ENCODE assay signal across 24 cellular contexts in the genomic region with DNA sequence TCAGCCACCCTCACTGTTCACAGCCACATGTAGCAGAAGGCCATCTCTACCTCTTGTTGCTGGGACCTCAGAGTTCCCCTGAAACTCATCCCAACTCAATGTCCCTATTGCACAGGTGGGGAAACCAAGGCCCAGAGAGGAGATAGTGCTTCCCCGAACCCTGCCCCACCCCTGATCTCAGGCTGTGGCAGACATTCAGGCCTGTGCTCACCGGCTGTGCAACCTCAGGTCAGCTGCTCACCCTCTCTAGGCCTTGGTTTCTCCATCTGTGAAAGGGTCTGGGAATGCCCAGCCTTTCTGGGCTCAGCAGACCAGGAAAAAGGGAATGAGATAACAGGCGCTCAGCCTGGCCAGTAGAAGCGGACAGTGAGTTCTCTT. TPM values are rescaled to one million over a fixed set of nuclear protein-coding genes. Genes with fewer than 3 reads are reported as not detected.
"Had no signal": no experiment of that assay in that cellular context is flagged by ENCODE, and none has a peak within 500 bp of the region (broad histone marks: within the 10 kb centered on the region; RNA-seq: fewer than 3 reads in every experiment).

No MANE protein-coding gene starts in this region.

- H3K4me3 Mint-ChIP-seq: activated CD8-positive, alpha-beta T cell treated with anti-CD3 and anti-CD28 coated beads, Interleukin-2, amount 10 ng/mL, durations not matched to agents 7 days and 5 days; activated naive CD8-positive, alpha-beta T cell treated with anti-CD3 and anti-CD28 coated beads, Interleukin-2, amount 10 ng/mL, durations not matched to agents 7 days and 5 days; T-helper 17 cell had no signal

- DNase-seq: activated CD4-positive, alpha-beta T cell treated with anti-CD3 and anti-CD28 coated beads for 48 hours; activated CD4-positive, alpha-beta T cell treated with anti-CD3 and anti-CD28 coated beads, Interleukin-2, amount 50 U/mL, for 4 hours; activated CD4-positive, CD25-positive, alpha-beta regulatory T cell treated with anti-CD3 and anti-CD28 coated beads, Interleukin-2, amount 50 U/mL, for 72 hours; activated CD8-positive, alpha-beta memory T cell treated with anti-CD3 and anti-CD28 coated beads, Interleukin-2, amount 50 U/mL, for 48 hours; activated CD8-positive, alpha-beta T cell treated with anti-CD3 and anti-CD28 coated beads, Interleukin-2, amount 10 ng/mL, durations not matched to agents 7 days and 5 days; activated naive CD4-positive, alpha-beta T cell treated with anti-CD3 and anti-CD28 coated beads, Interleukin-2, amount 50 U/mL, for 16 hours; activated naive CD8-positive, alpha-beta T cell treated with anti-CD3 and anti-CD28 coated beads, Interleukin-2, amount 10 ng/mL, durations not matched to agents 7 days and 5 days; activated T-cell treated with anti-CD3 and anti-CD28 coated beads, Interleukin-2, amount 50 U/mL, for 1 hour; adrenal gland; anterior cingulate cortex; central memory CD4-positive, alpha-beta T cell; Karpas-422; NCI-H1105 treated with DMSO at 0.1 percent for 48 hours; NCI-H1436 treated with DMSO at 0.1 percent for 48 hours; NCI-H187; NCI-H2081; NCI-H510A treated with DMSO at 0.1 percent for 48 hours; PC-3; SIG-M5; T-helper 17 cell; T-helper 9 cell had no signal

- H3K36me3 Mint-ChIP-seq: activated naive CD8-positive, alpha-beta T cell treated with anti-CD3 and anti-CD28 coated beads, Interleukin-2, amount 10 ng/mL, durations not matched to agents 7 days and 5 days had no signal

- H3K36me3 ChIP-seq: adrenal gland, breast epithelium had no signal

- H3K4me3 ChIP-seq: adrenal gland, breast epithelium had no signal

- ATAC-seq: activated CD8-positive, alpha-beta T cell treated with anti-CD3 and anti-CD28 coated beads, Interleukin-2, amount 10 ng/mL, durations not matched to agents 7 days and 5 days; PC-3; T-helper 17 cell had no signal

- H3K9me3 Mint-ChIP-seq: activated naive CD8-positive, alpha-beta T cell treated with anti-CD3 and anti-CD28 coated beads, Interleukin-2, amount 10 ng/mL, durations not matched to agents 7 days and 5 days had no signal

- H3K9me3 ChIP-seq: adrenal gland, breast epithelium had no signal

- H3K27ac ChIP-seq: adrenal gland had no signal

- H3K4me1 Mint-ChIP-seq: T-helper 17 cell had no signal

- H3K4me1 ChIP-seq: adrenal gland, breast epithelium had no signal

- H3K27ac Mint-ChIP-seq: activated CD8-positive, alpha-beta T cell treated with anti-CD3 and anti-CD28 coated beads, Interleukin-2, amount 10 ng/mL, durations not matched to agents 7 days and 5 days; activated naive CD8-positive, alpha-beta T cell treated with anti-CD3 and anti-CD28 coated beads, Interleukin-2, amount 10 ng/mL, durations not matched to agents 7 days and 5 days; T-helper 17 cell; WTC11 had no signal

RNA-seq across cellular contexts. Expression of a gene that starts 6.4 kb away (rescaled TPM):
- total RNA-seq: activated CD8-positive, alpha-beta T cell treated with anti-CD3 and anti-CD28 coated beads, Interleukin-2, amount 10 ng/mL, durations not matched to agents 7 days and 5 days; activated naive CD8-positive, alpha-beta T cell treated with anti-CD3 and anti-CD28 coated beads, Interleukin-2, amount 10 ng/mL, durations not matched to agents 7 days and 5 days; RPMI7951; T-helper 17 cell had no signal
